16 cellular contexts compared by ENCODE assay signal in genomic region chr2:216918088-216918680, GRCh38. TPM values are rescaled to one million over a fixed set of nuclear protein-coding genes. Genes with fewer than 3 reads are reported as not detected.
DNase-seq lines count a peak whose midpoint lies in the region; ATAC-seq, FAIRE-seq and TF ChIP-seq lines count a peak whose summit lies in the region.
"Had no signal": no experiment of that assay in that cellular context is flagged by ENCODE, and none has a peak within 500 bp of the region (broad histone marks: within the 10 kb centered on the region; RNA-seq: fewer than 3 reads in every experiment).

No MANE protein-coding gene starts in this region.

- peak overlapping the region; percentile 25 for H3K4me2 ChIP-seq in mammary epithelial cell (ENCODE audit: insufficient read depth, low read depth, low read length)
- H3K4me2 ChIP-seq: hepatocyte had no signal

- H3K36me3 ChIP-seq in mammary epithelial cell (ENCODE audit: insufficient read depth, low read length) (no peaks in the 10 kb centered on the region), SJCRH30 (no peaks in the 10 kb centered on the region)

- H2AFZ ChIP-seq in mammary epithelial cell (ENCODE audit: low read depth, low read length), result peak overlapping the region; percentile 0
- H2AFZ ChIP-seq: hepatocyte had no signal

- no peak for TF ChIP-seq POLR2A in lower leg skin (IDR thresholded peaks at IDR 0.05)

- ATAC-seq in HG02973 (IDR thresholded peaks at IDR 0.05; ENCODE audit: unreplicated experiment), result no peak
- ATAC-seq in GM21360 (IDR thresholded peaks at IDR 0.05; ENCODE audit: unreplicated experiment), result no peak
- ATAC-seq: activated CD8-positive, alpha-beta T cell treated with anti-CD3 and anti-CD28 coated beads for 36 hours had no signal

- H3K4me1 ChIP-seq in mammary epithelial cell (ENCODE audit: insufficient read depth, low read length) (peaks cover 17% of the 10 kb centered on the region), SJCRH30 (peaks cover 12% of the 10 kb centered on the region)
- H3K4me1 ChIP-seq: testis had no signal

- no peak overlapping the region for H3K9ac ChIP-seq in mammary epithelial cell (ENCODE audit: insufficient read depth, low read length)

- H3K4me3 ChIP-seq in AG10803 (ENCODE audit: low read length) (no peak overlapping the region), mammary epithelial cell (replicated peaks in 1 of 3; ENCODE audit: insufficient read depth in 1 of 3, low read depth in 2 of 3, low read length in 3 of 3) (no peak overlapping the region), lower leg skin (ENCODE audit: low read depth, poor library complexity, severe bottlenecking) (no peak overlapping the region), SJCRH30 (no peak overlapping the region)
- H3K4me3 ChIP-seq: hepatocyte, testis had no signal

- no peak overlapping the region for H3K27ac ChIP-seq in mammary epithelial cell (ENCODE audit: insufficient read depth, low read depth, low read length)
- no peak overlapping the region for H3K27ac ChIP-seq in SJCRH30
- H3K27ac ChIP-seq: hepatocyte, testis had no signal

- H4K20me1 ChIP-seq in mammary epithelial cell (ENCODE audit: insufficient read depth, low read length), result no peaks in the 10 kb centered on the region

- H3K9me3 ChIP-seq in mammary epithelial cell (replicated peaks; ENCODE audit: insufficient read depth, low read length), result no peaks in the 10 kb centered on the region
- no peaks in the 10 kb centered on the region for H3K9me3 ChIP-seq in SJCRH30 (replicated peaks)
- H3K9me3 ChIP-seq: testis had no signal

- no peaks in the 10 kb centered on the region for H3K79me2 ChIP-seq in mammary epithelial cell (ENCODE audit: insufficient read depth, low read length)
- H3K79me2 ChIP-seq: hepatocyte had no signal

- intact Hi-C loops in mammary epithelial cell (cut with micrococcal nuclease) (no loop called here), lower leg skin (cut with DNase I; ENCODE audit: low total_unique reads) (no loop called here)

- CTCF ChIA-PET in mammary epithelial cell (lab: Charles Lee; ENCODE audit: low non-redundant PET), result no interaction called here

- no peaks in the 10 kb centered on the region for H3K27me3 ChIP-seq in mammary epithelial cell (ENCODE audit: insufficient read depth, low read length)
- H3K27me3 ChIP-seq in SJCRH30, result no peaks in the 10 kb centered on the region
- H3K27me3 ChIP-seq: hepatocyte, testis had no signal

- in situ Hi-C loops in mammary epithelial cell (cut with MboI; ENCODE audit: low sequenced_read_pairs in 2 of 2), result no loop called here

- BruUV-seq in mammary epithelial cell (replicated peaks; lab: Mats Ljungman, UMichigan), result no TSS peak

- dilution Hi-C loops in mammary epithelial cell (cut with HindIII; ENCODE audit: low sequenced_read_pairs), result no loop called here

- DNase-seq in AG10803 (ENCODE audit: low read depth), result peak; percentile 75
- peak; percentile 50 for DNase-seq in HTR-8/SVneo (ENCODE audit: insufficient read length, low spot score)
- DNase-seq in mammary epithelial cell, result peak; percentile 81
- peak; percentile 58 to 88 for DNase-seq in lower leg skin (ENCODE audit: low spot score in 2 of 2)
- DNase-seq in NCI-H1930 (lab: John Stamatoyannopoulos, UW), result no peak
- DNase-seq in SJCRH30, result no peak
- DNase-seq: activated CD8-positive, alpha-beta T cell treated with anti-CD3 and anti-CD28 coated beads for 36 hours; aorta; naive B cell; NCI-H1417 treated with DMSO at 0.1 percent for 48 hours; stimulated activated CD4-positive, alpha-beta T cell treated with anti-CD3 and anti-CD28 coated beads, Interleukin-4, amount 100 ng/mL, for 24 hours; testis had no signal

- TF ChIP-seq CTCF in AG10803 (conservative IDR thresholded peaks at IDR 0.05; ENCODE audit: low read length) (no peak), mammary epithelial cell (conservative IDR thresholded peaks at IDR 0.05 in 1 of 2, IDR thresholded peaks at IDR 0.05 in 1 of 2; ENCODE audit: extremely low read depth in 1 of 2, insufficient read depth in 1 of 2, low read depth in 1 of 2, low read length in 2 of 2) (no peak), lower leg skin (IDR thresholded peaks at IDR 0.05) (no peak)

- no peak for FAIRE-seq in HTR-8/SVneo (lab: Jason Lieb, UNC)
- FAIRE-seq: D721Med had no signal

- 50% methylated on average over 6 of the region's 6 CpGs for WGBS in mammary epithelial cell (ENCODE audit: low coverage, missing lambda C conversion rate)
- WGBS in lower leg skin, 2 donors, result 39 to 45% methylated on average over 6 of the region's 6 CpGs

RNA-seq across cellular contexts. Expression of gene TNP1, which starts 58.3 kb away (rescaled TPM):
- not detected for total RNA-seq in mammary epithelial cell
- not detected for polyA plus RNA-seq in mammary epithelial cell
- not detected for polyA minus RNA-seq in mammary epithelial cell
- total RNA-seq in lower leg skin, result not detected
- not detected in 2 replicates for total RNA-seq in SJCRH30 (2014; rRNA removed; shearing (Covaris generic))
- total RNA-seq: activated CD8-positive, alpha-beta T cell treated with anti-CD3 and anti-CD28 coated beads for 36 hours; aorta; hepatocyte had no signal
- polyA plus RNA-seq: aorta, hepatocyte had no signal

Comparison
In these comparisons a context has a peak if more than half of its experiments do, and no peak if none do; other contexts are left out.
1. DNase-seq: peak in AG10803 (single experiment), HTR-8/SVneo (single experiment), mammary epithelial cell (single experiment) and lower leg skin (2 of 2); none in NCI-H1930 (0 of 2) and SJCRH30 (0 of 2).